ENCODE assay signal across 25 cellular contexts in the genomic region with DNA sequence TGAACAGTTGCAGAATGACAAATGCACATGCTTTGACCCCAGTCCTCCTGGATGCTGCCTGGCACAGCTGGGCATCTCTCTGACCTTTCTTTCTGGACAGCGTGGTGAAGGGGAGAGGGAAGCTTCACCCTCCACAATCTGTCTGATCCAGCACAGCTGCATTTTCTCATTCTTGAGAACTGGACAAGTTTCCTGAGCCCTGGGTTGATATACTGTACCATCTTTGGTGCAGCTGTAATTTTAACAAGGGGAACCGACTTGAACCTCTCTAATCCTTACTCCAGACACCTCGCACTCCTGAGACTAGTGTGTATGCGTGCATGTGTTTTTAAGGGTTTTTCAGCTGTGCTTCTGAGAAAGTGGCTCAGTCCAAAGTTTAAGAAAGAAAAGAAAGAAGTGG.
DNase-seq lines count a peak whose midpoint lies in the region; ATAC-seq and TF ChIP-seq lines count a peak whose summit lies in the region.
"Had no signal": no experiment of that assay in that cellular context is flagged by ENCODE, and none has a peak within 500 bp of the region (broad histone marks: within the 10 kb centered on the region; RNA-seq: fewer than 3 reads in every experiment).

No MANE protein-coding gene starts in this region.

- 55 to 82% (median 63%) methylated on average over 4 of the region's 4 CpGs for WGBS in heart left ventricle, 4 donors

- peaks cover 13% of the 10 kb centered on the region for H3K9me3 Mint-ChIP-seq in activated T-helper 1 cell treated with anti-CD3 and anti-CD28 coated beads, Interleukin-12 subunit alpha, Interleukin-12 subunit beta, Interleukin-2, Interleukin-4 antibody, amounts not matched to agents 30 ng/mL and 10 ng/mL and 1 ng/mL, durations not matched to agents 14 hours and 24 hours and 36 hours

- no peaks in the 10 kb centered on the region for H3K4me1 Mint-ChIP-seq in activated T-helper 1 cell treated with anti-CD3 and anti-CD28 coated beads, Interleukin-12 subunit alpha, Interleukin-12 subunit beta, Interleukin-2, Interleukin-4 antibody, amounts not matched to agents 30 ng/mL and 10 ng/mL and 1 ng/mL, durations not matched to agents 14 hours and 24 hours and 36 hours (ENCODE audit: low read depth)

- no peaks in the 10 kb centered on the region for H3K79me2 ChIP-seq in osteoblast (ENCODE audit: insufficient read depth, low read length)

- H3K27ac ChIP-seq in SJSA1, result peak overlapping the region; percentile 75
- peak overlapping the region in 11 of 12 donors; percentile 2 to 80 (median 68) for H3K27ac ChIP-seq in heart left ventricle
- peak overlapping the region; percentile 34 for H3K27ac ChIP-seq in osteoblast (ENCODE audit: low read depth, low read length)
- H3K27ac ChIP-seq: lower lobe of right lung, pancreas, Peyer's patch, tibial artery, WERI-Rb-1 had no signal

- no peaks in the 10 kb centered on the region for H3K27me3 ChIP-seq in SJSA1 (replicated peaks)
- no peaks in the 10 kb centered on the region for H3K27me3 ChIP-seq in heart left ventricle
- H3K27me3 ChIP-seq in osteoblast (ENCODE audit: insufficient read depth, low read length), result no peaks in the 10 kb centered on the region
- H3K27me3 ChIP-seq: BE2C, pancreas, Peyer's patch, tibial artery had no signal

- H3K9me3 ChIP-seq in SJSA1 (replicated peaks), result peaks cover 4% of the 10 kb centered on the region; the same call in 1 of the 2 replicates
- H3K9me3 ChIP-seq in heart left ventricle, result peaks cover 0 to 12% (median 5%) of the 10 kb centered on the region in 12 donors
- peaks cover 5% of the 10 kb centered on the region for H3K9me3 ChIP-seq in osteoblast (ENCODE audit: low read depth, low read length)
- H3K9me3 ChIP-seq: BE2C, lower lobe of right lung, pancreas, Peyer's patch had no signal

- intact Hi-C loops in heart left ventricle (cut with DNase I), result loop anchor here in 4 of 10 donors (2.0 to 10.0 kb wide), 3 partner anchors 648 to 658 kb away; no protein-coding TSS in a partner anchor
- intact Hi-C loops in activated T-helper 1 cell treated with anti-CD3 and anti-CD28 coated beads, Interleukin-12 subunit alpha, Interleukin-12 subunit beta, Interleukin-2, Interleukin-4 antibody, amounts not matched to agents 30 ng/mL and 10 ng/mL and 1 ng/mL, durations not matched to agents 14 hours and 24 hours and 36 hours (cut with micrococcal nuclease), result no loop called here

- no peak overlapping the region for H2AFZ ChIP-seq in osteoblast (ENCODE audit: low read length)

- TF ChIP-seq POLR2A in heart left ventricle (IDR thresholded peaks at IDR 0.05), result no peak

- no peaks in the 10 kb centered on the region for H4K20me1 ChIP-seq in osteoblast (ENCODE audit: insufficient read depth, low read length)

- no peak overlapping the region for H3K4me3 Mint-ChIP-seq in activated T-helper 1 cell treated with anti-CD3 and anti-CD28 coated beads, Interleukin-12 subunit alpha, Interleukin-12 subunit beta, Interleukin-2, Interleukin-4 antibody, amounts not matched to agents 30 ng/mL and 10 ng/mL and 1 ng/mL, durations not matched to agents 14 hours and 24 hours and 36 hours
- H3K4me3 Mint-ChIP-seq: CD8-positive, alpha-beta T cell had no signal

- H3K27me3 Mint-ChIP-seq in activated T-helper 1 cell treated with anti-CD3 and anti-CD28 coated beads, Interleukin-12 subunit alpha, Interleukin-12 subunit beta, Interleukin-2, Interleukin-4 antibody, amounts not matched to agents 30 ng/mL and 10 ng/mL and 1 ng/mL, durations not matched to agents 14 hours and 24 hours and 36 hours (ENCODE audit: insufficient read depth), result no peaks in the 10 kb centered on the region

- DNase-seq in HCEC 1CT, result peak; percentile 5
- no peak for DNase-seq in SJSA1 (ENCODE audit: low read depth in 1 of 2, low spot score in 2 of 2)
- DNase-seq in heart left ventricle, result peak in 1 of 5 donors; percentile 16
- DNase-seq in osteoblast (ENCODE audit: insufficient read length, low spot score, missing footprints), result no peak
- no peak for DNase-seq in activated CD4-positive, alpha-beta T cell treated with anti-CD3 and anti-CD28 coated beads for 48 hours
- no peak for DNase-seq in epidermal melanocyte (ENCODE audit: insufficient read length, low spot score)
- no peak for DNase-seq in activated T-helper 1 cell treated with anti-CD3 and anti-CD28 coated beads, Interleukin-12 subunit alpha, Interleukin-12 subunit beta, Interleukin-2, Interleukin-4 antibody, amounts not matched to agents 30 ng/mL and 10 ng/mL and 1 ng/mL, durations not matched to agents 14 hours and 24 hours and 36 hours (ENCODE audit: low spot score)
- DNase-seq: activated CD4-positive, alpha-beta T cell treated with anti-CD3 and anti-CD28 coated beads for 4 hours; activated effector memory CD4-positive, alpha-beta T cell treated with Interleukin-2 at 50 U/mL for 16 hours; BE2C; CD8-positive, alpha-beta T cell; head of caudate nucleus; Karpas-422; lower lobe of right lung; NCI-H1417; NCI-H2029 treated with DMSO at 0.1 percent for 48 hours; NCI-H345; NCI-H748 treated with DMSO at 0.1 percent for 48 hours; Peyer's patch; stimulated activated CD4-positive, alpha-beta T cell treated with anti-CD3 and anti-CD28 coated beads, Interleukin-4, amount 100 ng/mL, for 4 hours; tibial artery; WERI-Rb-1 had no signal

- H3K36me3 Mint-ChIP-seq in activated T-helper 1 cell treated with anti-CD3 and anti-CD28 coated beads, Interleukin-12 subunit alpha, Interleukin-12 subunit beta, Interleukin-2, Interleukin-4 antibody, amounts not matched to agents 30 ng/mL and 10 ng/mL and 1 ng/mL, durations not matched to agents 14 hours and 24 hours and 36 hours (ENCODE audit: low read depth), result no peaks in the 10 kb centered on the region
- H3K36me3 Mint-ChIP-seq: activated naive CD4-positive, alpha-beta T cell treated with anti-CD3 and anti-CD28 coated beads, Interleukin-2, amount 50 U/mL, for 72 hours; CD8-positive, alpha-beta T cell had no signal

- H3K36me3 ChIP-seq in SJSA1 (no peaks in the 10 kb centered on the region), heart left ventricle (no peaks in the 10 kb centered on the region), osteoblast (ENCODE audit: insufficient read depth, low read length) (no peaks in the 10 kb centered on the region)
- H3K36me3 ChIP-seq: BE2C, lower lobe of right lung, pancreas, Peyer's patch, tibial artery, WERI-Rb-1 had no signal

- H3K27ac Mint-ChIP-seq in activated T-helper 1 cell treated with anti-CD3 and anti-CD28 coated beads, Interleukin-12 subunit alpha, Interleukin-12 subunit beta, Interleukin-2, Interleukin-4 antibody, amounts not matched to agents 30 ng/mL and 10 ng/mL and 1 ng/mL, durations not matched to agents 14 hours and 24 hours and 36 hours, result no peak overlapping the region
- H3K27ac Mint-ChIP-seq: activated naive CD4-positive, alpha-beta T cell treated with anti-CD3 and anti-CD28 coated beads, Interleukin-2, amount 50 U/mL, for 72 hours; CD8-positive, alpha-beta T cell had no signal

- no peak overlapping the region for H3K4me2 ChIP-seq in osteoblast (ENCODE audit: insufficient read depth, low read length)

- no peak overlapping the region for H3K4me3 ChIP-seq in SJSA1
- no peak overlapping the region for H3K4me3 ChIP-seq in heart left ventricle
- H3K4me3 ChIP-seq in osteoblast (ENCODE audit: insufficient read depth, low read length), result no peak overlapping the region
- H3K4me3 ChIP-seq: lower lobe of right lung, pancreas, Peyer's patch, tibial artery had no signal

- peak in 3 of 4 donors; percentile 9 to 45 (median 43) for ATAC-seq in heart left ventricle
- ATAC-seq: activated naive CD4-positive, alpha-beta T cell treated with anti-CD3 and anti-CD28 coated beads, Interleukin-2, amount 50 U/mL, for 72 hours; CD8-positive, alpha-beta T cell; HepG2 had no signal

- TF ChIP-seq CTCF in heart left ventricle (IDR thresholded peaks at IDR 0.05), result no peak
- no peak for TF ChIP-seq CTCF in osteoblast (IDR thresholded peaks at IDR 0.05; ENCODE audit: extremely low read depth, low read depth, low read length)

- H3K4me1 ChIP-seq in SJSA1 (replicated peaks) (peaks cover 47% of the 10 kb centered on the region), heart left ventricle (peaks cover 0 to 33% (median 19%) of the 10 kb centered on the region in 12 donors), osteoblast (ENCODE audit: insufficient read depth, low read length) (peaks cover 21% of the 10 kb centered on the region)
- H3K4me1 ChIP-seq: BE2C, lower lobe of right lung, pancreas, Peyer's patch, tibial artery had no signal
